ENCODE assay signal across 6 cellular contexts in the genomic region with DNA sequence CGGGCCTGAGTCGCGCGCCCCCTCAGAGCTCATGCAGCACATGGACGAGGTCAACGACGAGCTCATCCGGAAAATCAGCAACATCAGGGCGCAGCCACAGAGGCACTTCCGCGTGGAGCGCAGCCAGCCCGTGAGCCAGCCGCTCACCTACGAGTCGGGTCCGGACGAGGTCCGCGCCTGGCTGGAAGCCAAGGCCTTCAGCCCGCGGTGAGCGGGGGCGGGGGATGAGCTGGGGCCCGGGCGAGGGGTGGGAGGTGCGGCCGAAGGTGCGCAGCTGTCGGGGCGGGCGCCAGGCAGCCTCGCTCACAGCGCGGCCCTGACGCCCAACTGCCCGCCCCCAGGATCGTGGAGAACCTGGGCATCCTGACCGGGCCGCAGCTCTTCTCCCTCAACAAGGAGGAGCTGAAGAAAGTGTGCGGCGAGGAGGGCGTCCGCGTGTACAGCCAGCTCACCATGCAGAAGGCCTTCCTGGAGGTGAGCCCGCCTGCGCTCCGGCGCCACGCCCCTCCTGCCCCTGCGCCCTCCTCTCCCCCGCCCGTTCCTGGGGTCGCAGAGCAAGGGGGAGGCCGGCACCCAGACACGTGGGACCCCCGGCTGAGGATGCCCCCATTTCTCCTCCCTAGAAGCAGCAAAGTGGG. TPM values are rescaled to one million over a fixed set of nuclear protein-coding genes. Genes with fewer than 3 reads are reported as not detected.
DNase-seq lines count a peak whose midpoint lies in the region; ATAC-seq and TF ChIP-seq lines count a peak whose summit lies in the region.

No MANE protein-coding gene starts in this region.

- H4K20me1 ChIP-seq in OCI-LY1 (ENCODE audit: insufficient read depth, low read length), result no peaks in the 10 kb centered on the region

- no peak for ATAC-seq in GM21619 (IDR thresholded peaks at IDR 0.05; ENCODE audit: unreplicated experiment)

- no peaks in the 10 kb centered on the region for H3K36me3 ChIP-seq in OCI-LY1 (ENCODE audit: insufficient read depth, low read length)

- no peaks in the 10 kb centered on the region for H3K79me2 ChIP-seq in OCI-LY1 (ENCODE audit: insufficient read depth, low read length)

- no peaks in the 10 kb centered on the region for H3K9me2 ChIP-seq in OCI-LY1 (ENCODE audit: low read depth, low read length)

- no peak for TF ChIP-seq CTCF in OCI-LY1 (IDR thresholded peaks at IDR 0.05; ENCODE audit: low read length)

- H3K27ac ChIP-seq in OCI-LY1 (ENCODE audit: low read depth, low read length, poor library complexity, severe bottlenecking), result peak overlapping the region; percentile 57

- H3K4me1 ChIP-seq in OCI-LY1 (ENCODE audit: insufficient read depth, low read length, severe bottlenecking), result peaks cover 48% of the 10 kb centered on the region

- intact Hi-C loops in posterior vena cava (cut with DNase I), result loop anchor here (10.0 kb wide), 2 partner anchors 62 to 172 kb away; no protein-coding TSS in a partner anchor

- DNase-seq in EH (ENCODE audit: low read depth) (peak; percentile 27), posterior vena cava (ENCODE audit: low spot score) (peak; percentile 90), glomerular visceral epithelial cell (ENCODE audit: extremely low spot score) (no peak)
- peak; percentile 35 for DNase-seq in central memory CD4-positive, alpha-beta T cell

- H3K9ac ChIP-seq in OCI-LY1 (ENCODE audit: low read length), result peak overlapping the region; percentile 74

- peak overlapping the region; percentile 66 for H3K4me3 ChIP-seq in OCI-LY1 (ENCODE audit: low read depth, low read length, poor library complexity, severe bottlenecking)

- H3F3A ChIP-seq in OCI-LY1 (ENCODE audit: insufficient read depth, low read length), result 0 out of 2 replicates have a peak, but pooled peaks cover 5% of the 10 kb centered on the region

- peaks cover 4% of the 10 kb centered on the region; the same call in 1 of the 2 replicates for H3K27me3 ChIP-seq in OCI-LY1 (ENCODE audit: insufficient read depth, low read length)

- no peaks in the 10 kb centered on the region for H3K9me3 ChIP-seq in OCI-LY1 (ENCODE audit: low read length)

- no peak overlapping the region for H2AFZ ChIP-seq in OCI-LY1 (ENCODE audit: low read length)

- peak overlapping the region; percentile 69 for H3K4me2 ChIP-seq in OCI-LY1 (ENCODE audit: low read length)

RNA-seq across cellular contexts. Expression of a gene that starts 20.4 kb away (rescaled TPM):
- total RNA-seq in posterior vena cava, result 10 to 100 TPM; 23.8 to 38.3 TPM

RNA-seq across cellular contexts. Expression of a gene that starts 20.9 kb away (rescaled TPM):
- total RNA-seq in posterior vena cava, result 100 to 1,000 TPM in 1 of 2 donors, 10 to 100 TPM in 1; 76.8 to 109 TPM

RNA-seq across cellular contexts. Expression of a gene that starts 30.8 kb away (rescaled TPM):
- 10 to 100 TPM; 13.5 to 19.3 TPM for total RNA-seq in posterior vena cava

RNA-seq across cellular contexts. Expression of a gene that starts 31.4 kb away (rescaled TPM):
- 10 to 100 TPM; 22.9 to 25.5 TPM for total RNA-seq in posterior vena cava

RNA-seq across cellular contexts. Expression of a gene that starts 50.9 kb away (rescaled TPM):
- 10 to 100 TPM; 33.0 to 38.8 TPM for total RNA-seq in posterior vena cava
